In the genomic region with DNA sequence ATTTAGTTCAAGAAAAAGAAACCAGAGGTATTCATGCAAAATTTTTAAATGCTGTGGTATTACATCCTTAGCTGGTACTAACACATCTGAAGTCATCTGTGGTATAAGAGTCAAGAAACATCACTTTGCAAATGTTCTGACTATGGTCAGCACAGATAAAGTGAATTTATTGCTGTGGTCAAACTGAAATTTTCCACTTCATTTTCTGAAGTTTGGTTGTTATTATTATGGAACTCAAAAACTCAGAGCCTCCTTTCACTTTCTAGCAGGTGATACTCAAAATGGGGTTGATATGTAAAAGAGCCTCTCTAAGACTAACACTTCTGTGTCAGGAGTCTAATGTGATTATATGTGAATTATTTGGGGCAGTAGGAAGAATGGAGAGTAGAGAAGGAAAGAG, we compare ENCODE assay signal across 15 cellular contexts.
DNase-seq lines count a peak whose midpoint lies in the region; ATAC-seq, FAIRE-seq and TF ChIP-seq lines count a peak whose summit lies in the region.
"Had no signal": no experiment of that assay in that cellular context is flagged by ENCODE, and none has a peak within 500 bp of the region (broad histone marks: within the 10 kb centered on the region; RNA-seq: fewer than 3 reads in every experiment).

No MANE protein-coding gene starts in this region.

- no peaks in the 10 kb centered on the region for H3K9me3 ChIP-seq in naive thymus-derived CD4-positive, alpha-beta T cell (ENCODE audit: control insufficient read depth in 2 of 3, low read length in 3 of 3)
- no peaks in the 10 kb centered on the region for H3K9me3 ChIP-seq in vagina
- H3K9me3 ChIP-seq: SJCRH30 had no signal

- no peak overlapping the region for H3K27ac ChIP-seq in naive thymus-derived CD4-positive, alpha-beta T cell (ENCODE audit: low read depth, low read length)
- no peak overlapping the region for H3K27ac ChIP-seq in vagina
- H3K27ac ChIP-seq: SJCRH30 had no signal

- FAIRE-seq in urothelium cell line (lab: Jason Lieb, UNC): no peak
- FAIRE-seq: frontal cortex had no signal

- no peaks in the 10 kb centered on the region for H3K27me3 ChIP-seq in naive thymus-derived CD4-positive, alpha-beta T cell (ENCODE audit: control insufficient read depth in 2 of 2, insufficient read depth in 2 of 2, low read length in 2 of 2)
- no peaks in the 10 kb centered on the region for H3K27me3 ChIP-seq in vagina
- H3K27me3 ChIP-seq: SJCRH30 had no signal

- peak; percentile 81 for ATAC-seq in GM18870 (IDR thresholded peaks at IDR 0.05; ENCODE audit: unreplicated experiment)
- peak; percentile 86 for ATAC-seq in GM21717 (IDR thresholded peaks at IDR 0.05; ENCODE audit: unreplicated experiment)
- ATAC-seq in HG03342 (IDR thresholded peaks at IDR 0.05; ENCODE audit: unreplicated experiment): peak; percentile 81
- ATAC-seq in naive thymus-derived CD4-positive, alpha-beta T cell: no peak

- CTCF ChIA-PET in naive thymus-derived CD4-positive, alpha-beta T cell (lab: Charles Lee): no interaction called here

- H3K36me3 Mint-ChIP-seq in naive thymus-derived CD4-positive, alpha-beta T cell: peaks cover 0 to 18% (median 12%) of the 10 kb centered on the region in 5 donors

- peak overlapping the region in 1 of 9 donors; percentile 53 for H3K27ac Mint-ChIP-seq in naive thymus-derived CD4-positive, alpha-beta T cell
- H3K27ac Mint-ChIP-seq: HFFc6 had no signal

- intact Hi-C loops in naive thymus-derived CD4-positive, alpha-beta T cell (cut with micrococcal nuclease): no loop called here
- intact Hi-C loops in vagina (cut with DNase I): no loop called here

- peaks cover 0 to 4% (median 0%) of the 10 kb centered on the region in 11 donors for H3K9me3 Mint-ChIP-seq in naive thymus-derived CD4-positive, alpha-beta T cell
- H3K9me3 Mint-ChIP-seq: HFFc6 had no signal

- no peak overlapping the region for H3K4me3 ChIP-seq in naive thymus-derived CD4-positive, alpha-beta T cell (ENCODE audit: low read length)
- H3K4me3 ChIP-seq in vagina: no peak overlapping the region
- H3K4me3 ChIP-seq: SJCRH30 had no signal

- no peak for TF ChIP-seq CTCF in vagina (IDR thresholded peaks at IDR 0.05)

- no peaks in the 10 kb centered on the region for H3K36me3 ChIP-seq in naive thymus-derived CD4-positive, alpha-beta T cell (ENCODE audit: control insufficient read depth in 2 of 3, insufficient read depth in 3 of 3, low read length in 3 of 3)
- no peaks in the 10 kb centered on the region for H3K36me3 ChIP-seq in vagina
- H3K36me3 ChIP-seq: SJCRH30 had no signal

- no peaks in the 10 kb centered on the region for H3K4me1 ChIP-seq in naive thymus-derived CD4-positive, alpha-beta T cell (ENCODE audit: control insufficient read depth in 2 of 2, insufficient read depth in 2 of 2, low read length in 2 of 2)
- no peaks in the 10 kb centered on the region for H3K4me1 ChIP-seq in vagina
- H3K4me1 ChIP-seq: SJCRH30 had no signal

- no peak for TF ChIP-seq POLR2A in vagina (IDR thresholded peaks at IDR 0.05)

- no peak overlapping the region for H3K4me3 Mint-ChIP-seq in naive thymus-derived CD4-positive, alpha-beta T cell
- H3K4me3 Mint-ChIP-seq: HFFc6 had no signal

- peak; percentile 16 for DNase-seq in germinal center (ENCODE audit: low spot score)
- no peak for DNase-seq in naive thymus-derived CD4-positive, alpha-beta T cell
- DNase-seq in vagina (ENCODE audit: extremely low spot score in 2 of 2): no peak
- no peak for DNase-seq in SHP77 treated with DMSO at 0.1 percent for 48 hours (lab: John Stamatoyannopoulos, UW)
- no peak for DNase-seq in urothelium cell line (ENCODE audit: low spot score)
- DNase-seq: central memory CD4-positive, alpha-beta T cell; DMS53; midbrain; NCI-H1694; SJCRH30 had no signal

- H3K27me3 Mint-ChIP-seq in naive thymus-derived CD4-positive, alpha-beta T cell: no peaks in the 10 kb centered on the region

- H3K4me1 Mint-ChIP-seq in naive thymus-derived CD4-positive, alpha-beta T cell: peaks cover 0 to 19% (median 7%) of the 10 kb centered on the region in 7 donors

- POLR2A ChIA-PET in naive thymus-derived CD4-positive, alpha-beta T cell (lab: Charles Lee): no interaction called here
